ENCODE assay signal across 1 cellular context in the genomic region with DNA sequence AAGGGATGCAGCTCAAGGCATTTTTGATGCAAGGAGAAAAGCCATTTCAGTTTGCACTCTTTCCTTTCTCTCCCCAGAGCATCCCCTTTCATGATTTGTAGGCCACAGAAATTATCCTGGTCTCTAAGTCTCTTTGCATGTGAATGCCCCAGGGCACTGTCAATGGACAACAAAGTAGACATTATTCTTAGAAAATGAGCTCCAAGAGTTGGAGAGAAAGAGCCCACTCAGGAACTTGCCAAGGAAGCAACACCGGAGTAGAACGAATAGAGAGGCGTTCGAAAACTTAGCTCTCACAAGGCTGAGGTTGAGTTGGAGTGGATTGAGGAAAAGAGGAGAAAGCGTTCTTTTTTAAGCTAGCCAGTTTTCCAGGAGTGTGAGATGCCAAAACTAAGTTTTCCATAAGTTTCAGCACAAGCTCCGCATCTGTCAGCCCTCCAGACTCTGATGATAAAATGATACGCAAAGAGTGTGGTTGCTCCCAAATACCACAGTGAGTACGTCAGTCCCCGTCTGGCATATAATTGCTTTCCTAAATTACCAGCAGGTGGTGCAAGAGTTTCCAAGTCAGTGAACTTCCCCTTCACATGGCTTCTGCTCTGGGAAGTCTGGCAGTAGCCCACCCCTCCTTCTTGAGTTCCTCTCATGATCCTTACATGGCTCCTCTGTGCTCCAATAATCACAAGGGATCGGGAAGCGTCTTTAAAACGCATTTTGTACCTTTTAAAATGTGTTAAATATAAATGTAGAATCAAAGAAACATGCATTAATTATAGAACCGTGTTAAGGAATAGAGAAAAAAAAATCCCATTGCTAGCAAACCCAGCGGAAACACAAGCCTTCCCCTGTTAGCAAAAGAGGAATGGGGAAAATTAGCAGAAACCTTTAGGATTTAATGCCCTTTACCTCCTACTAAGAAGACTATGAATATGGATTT.
TF ChIP-seq lines count a peak whose summit lies in the region.

No MANE protein-coding gene starts in this region.

TF ChIP-seq in GM23338, 12 proteins besides CTCF, POLR2A, EP300 and RAD21 (continued from another document):
- TF ChIP-seq, protein P1, sequence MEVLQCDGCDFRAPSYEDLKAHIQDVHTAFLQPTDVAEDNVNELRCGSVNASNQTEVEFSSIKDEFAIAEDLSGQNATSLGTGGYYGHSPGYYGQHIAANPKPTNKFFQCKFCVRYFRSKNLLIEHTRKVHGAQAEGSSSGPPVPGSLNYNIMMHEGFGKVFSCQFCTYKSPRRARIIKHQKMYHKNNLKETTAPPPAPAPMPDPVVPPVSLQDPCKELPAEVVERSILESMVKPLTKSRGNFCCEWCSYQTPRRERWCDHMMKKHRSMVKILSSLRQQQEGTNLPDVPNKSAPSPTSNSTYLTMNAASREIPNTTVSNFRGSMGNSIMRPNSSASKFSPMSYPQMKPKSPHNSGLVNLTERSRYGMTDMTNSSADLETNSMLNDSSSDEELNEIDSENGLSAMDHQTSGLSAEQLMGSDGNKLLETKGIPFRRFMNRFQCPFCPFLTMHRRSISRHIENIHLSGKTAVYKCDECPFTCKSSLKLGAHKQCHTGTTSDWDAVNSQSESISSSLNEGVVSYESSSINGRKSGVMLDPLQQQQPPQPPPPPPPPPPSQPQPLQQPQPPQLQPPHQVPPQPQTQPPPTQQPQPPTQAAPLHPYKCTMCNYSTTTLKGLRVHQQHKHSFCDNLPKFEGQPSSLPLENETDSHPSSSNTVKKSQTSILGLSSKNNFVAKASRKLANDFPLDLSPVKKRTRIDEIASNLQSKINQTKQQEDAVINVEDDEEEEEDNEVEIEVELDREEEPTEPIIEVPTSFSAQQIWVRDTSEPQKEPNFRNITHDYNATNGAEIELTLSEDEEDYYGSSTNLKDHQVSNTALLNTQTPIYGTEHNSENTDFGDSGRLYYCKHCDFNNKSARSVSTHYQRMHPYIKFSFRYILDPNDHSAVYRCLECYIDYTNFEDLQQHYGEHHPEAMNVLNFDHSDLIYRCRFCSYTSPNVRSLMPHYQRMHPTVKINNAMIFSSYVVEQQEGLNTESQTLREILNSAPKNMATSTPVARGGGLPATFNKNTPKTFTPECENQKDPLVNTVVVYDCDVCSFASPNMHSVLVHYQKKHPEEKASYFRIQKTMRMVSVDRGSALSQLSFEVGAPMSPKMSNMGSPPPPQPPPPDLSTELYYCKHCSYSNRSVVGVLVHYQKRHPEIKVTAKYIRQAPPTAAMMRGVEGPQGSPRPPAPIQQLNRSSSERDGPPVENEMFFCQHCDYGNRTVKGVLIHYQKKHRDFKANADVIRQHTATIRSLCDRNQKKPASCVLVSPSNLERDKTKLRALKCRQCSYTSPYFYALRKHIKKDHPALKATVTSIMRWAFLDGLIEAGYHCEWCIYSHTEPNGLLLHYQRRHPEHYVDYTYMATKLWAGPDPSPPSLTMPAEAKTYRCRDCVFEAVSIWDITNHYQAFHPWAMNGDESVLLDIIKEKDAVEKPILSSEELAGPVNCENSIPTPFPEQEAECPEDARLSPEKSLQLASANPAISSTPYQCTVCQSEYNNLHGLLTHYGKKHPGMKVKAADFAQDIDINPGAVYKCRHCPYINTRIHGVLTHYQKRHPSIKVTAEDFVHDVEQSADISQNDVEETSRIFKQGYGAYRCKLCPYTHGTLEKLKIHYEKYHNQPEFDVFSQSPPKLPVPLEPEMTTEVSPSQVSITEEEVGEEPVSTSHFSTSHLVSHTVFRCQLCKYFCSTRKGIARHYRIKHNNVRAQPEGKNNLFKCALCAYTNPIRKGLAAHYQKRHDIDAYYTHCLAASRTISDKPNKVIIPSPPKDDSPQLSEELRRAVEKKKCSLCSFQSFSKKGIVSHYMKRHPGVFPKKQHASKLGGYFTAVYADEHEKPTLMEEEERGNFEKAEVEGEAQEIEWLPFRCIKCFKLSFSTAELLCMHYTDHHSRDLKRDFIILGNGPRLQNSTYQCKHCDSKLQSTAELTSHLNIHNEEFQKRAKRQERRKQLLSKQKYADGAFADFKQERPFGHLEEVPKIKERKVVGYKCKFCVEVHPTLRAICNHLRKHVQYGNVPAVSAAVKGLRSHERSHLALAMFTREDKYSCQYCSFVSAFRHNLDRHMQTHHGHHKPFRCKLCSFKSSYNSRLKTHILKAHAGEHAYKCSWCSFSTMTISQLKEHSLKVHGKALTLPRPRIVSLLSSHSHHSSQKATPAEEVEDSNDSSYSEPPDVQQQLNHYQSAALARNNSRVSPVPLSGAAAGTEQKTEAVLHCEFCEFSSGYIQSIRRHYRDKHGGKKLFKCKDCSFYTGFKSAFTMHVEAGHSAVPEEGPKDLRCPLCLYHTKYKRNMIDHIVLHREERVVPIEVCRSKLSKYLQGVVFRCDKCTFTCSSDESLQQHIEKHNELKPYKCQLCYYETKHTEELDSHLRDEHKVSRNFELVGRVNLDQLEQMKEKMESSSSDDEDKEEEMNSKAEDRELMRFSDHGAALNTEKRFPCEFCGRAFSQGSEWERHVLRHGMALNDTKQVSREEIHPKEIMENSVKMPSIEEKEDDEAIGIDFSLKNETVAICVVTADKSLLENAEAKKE (CRISPR knock-in tag; IDR thresholded peaks at IDR 0.05), result 0 out of 2 replicates have a peak, but pooled peaks have one; percentile 24
- TF ChIP-seq CREB1 (CRISPR knock-in tag; IDR thresholded peaks at IDR 0.05; ENCODE audit: low read depth) (peak; percentile 60; the same call in 1 of the 2 replicates), EZH2phosphoT487 (IDR thresholded peaks at IDR 0.05; ENCODE audit: unreplicated experiment) (no peak)
- TF ChIP-seq, protein P2, sequence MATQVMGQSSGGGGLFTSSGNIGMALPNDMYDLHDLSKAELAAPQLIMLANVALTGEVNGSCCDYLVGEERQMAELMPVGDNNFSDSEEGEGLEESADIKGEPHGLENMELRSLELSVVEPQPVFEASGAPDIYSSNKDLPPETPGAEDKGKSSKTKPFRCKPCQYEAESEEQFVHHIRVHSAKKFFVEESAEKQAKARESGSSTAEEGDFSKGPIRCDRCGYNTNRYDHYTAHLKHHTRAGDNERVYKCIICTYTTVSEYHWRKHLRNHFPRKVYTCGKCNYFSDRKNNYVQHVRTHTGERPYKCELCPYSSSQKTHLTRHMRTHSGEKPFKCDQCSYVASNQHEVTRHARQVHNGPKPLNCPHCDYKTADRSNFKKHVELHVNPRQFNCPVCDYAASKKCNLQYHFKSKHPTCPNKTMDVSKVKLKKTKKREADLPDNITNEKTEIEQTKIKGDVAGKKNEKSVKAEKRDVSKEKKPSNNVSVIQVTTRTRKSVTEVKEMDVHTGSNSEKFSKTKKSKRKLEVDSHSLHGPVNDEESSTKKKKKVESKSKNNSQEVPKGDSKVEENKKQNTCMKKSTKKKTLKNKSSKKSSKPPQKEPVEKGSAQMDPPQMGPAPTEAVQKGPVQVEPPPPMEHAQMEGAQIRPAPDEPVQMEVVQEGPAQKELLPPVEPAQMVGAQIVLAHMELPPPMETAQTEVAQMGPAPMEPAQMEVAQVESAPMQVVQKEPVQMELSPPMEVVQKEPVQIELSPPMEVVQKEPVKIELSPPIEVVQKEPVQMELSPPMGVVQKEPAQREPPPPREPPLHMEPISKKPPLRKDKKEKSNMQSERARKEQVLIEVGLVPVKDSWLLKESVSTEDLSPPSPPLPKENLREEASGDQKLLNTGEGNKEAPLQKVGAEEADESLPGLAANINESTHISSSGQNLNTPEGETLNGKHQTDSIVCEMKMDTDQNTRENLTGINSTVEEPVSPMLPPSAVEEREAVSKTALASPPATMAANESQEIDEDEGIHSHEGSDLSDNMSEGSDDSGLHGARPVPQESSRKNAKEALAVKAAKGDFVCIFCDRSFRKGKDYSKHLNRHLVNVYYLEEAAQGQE (IDR thresholded peaks at IDR 0.05; ENCODE audit: unreplicated experiment), result no peak
- TF ChIP-seq, protein P3, sequence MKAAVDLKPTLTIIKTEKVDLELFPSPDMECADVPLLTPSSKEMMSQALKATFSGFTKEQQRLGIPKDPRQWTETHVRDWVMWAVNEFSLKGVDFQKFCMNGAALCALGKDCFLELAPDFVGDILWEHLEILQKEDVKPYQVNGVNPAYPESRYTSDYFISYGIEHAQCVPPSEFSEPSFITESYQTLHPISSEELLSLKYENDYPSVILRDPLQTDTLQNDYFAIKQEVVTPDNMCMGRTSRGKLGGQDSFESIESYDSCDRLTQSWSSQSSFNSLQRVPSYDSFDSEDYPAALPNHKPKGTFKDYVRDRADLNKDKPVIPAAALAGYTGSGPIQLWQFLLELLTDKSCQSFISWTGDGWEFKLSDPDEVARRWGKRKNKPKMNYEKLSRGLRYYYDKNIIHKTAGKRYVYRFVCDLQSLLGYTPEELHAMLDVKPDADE (IDR thresholded peaks at IDR 0.05), result no peak
